In genomic region chr2:95018301-95018700, GRCh38 we compare ENCODE assay signal across 29 cellular contexts. TPM values are rescaled to one million over a fixed set of nuclear protein-coding genes. Genes with fewer than 3 reads are reported as not detected.
DNase-seq lines count a peak whose midpoint lies in the region; ATAC-seq, FAIRE-seq and TF ChIP-seq lines count a peak whose summit lies in the region.
"Had no signal": no experiment of that assay in that cellular context is flagged by ENCODE, and none has a peak within 500 bp of the region (broad histone marks: within the 10 kb centered on the region; RNA-seq: fewer than 3 reads in every experiment).

No MANE protein-coding gene starts in this region.

- H3K36me3 Mint-ChIP-seq in activated T-helper 17 cell treated with anti-CD3 and anti-CD28 coated beads, Interleukin-2, amount 50 U/mL, for 72 hours (ENCODE audit: low read depth), result no peaks in the 10 kb centered on the region
- H3K36me3 Mint-ChIP-seq: IgD-negative memory B cell had no signal

- peak overlapping the region; percentile 75 to 91 (median 88) for H3K27ac ChIP-seq in esophagus squamous epithelium
- peak overlapping the region; percentile 63 for H3K27ac ChIP-seq in temporal lobe (ENCODE audit: low read depth, low read length)
- H3K27ac ChIP-seq: BLaER1, GM23248, HL-60 had no signal

- intact Hi-C loops in esophagus squamous epithelium (cut with DNase I), result no loop called here

- H3K4me3 Mint-ChIP-seq in activated T-helper 17 cell treated with anti-CD3 and anti-CD28 coated beads, Interleukin-2, amount 50 U/mL, for 72 hours, result no peak overlapping the region
- H3K4me3 Mint-ChIP-seq: CD4-positive, alpha-beta T cell; H9; IgD-negative memory B cell had no signal

- no peak overlapping the region for H3K4me3 ChIP-seq in esophagus squamous epithelium
- H3K4me3 ChIP-seq: BLaER1, GM23248 had no signal

- H3K9me3 Mint-ChIP-seq in activated T-helper 17 cell treated with anti-CD3 and anti-CD28 coated beads, Interleukin-2, amount 50 U/mL, for 72 hours, result no peaks in the 10 kb centered on the region
- H3K9me3 Mint-ChIP-seq: CD4-positive, alpha-beta T cell; H9; IgD-negative memory B cell had no signal

- H3K36me3 ChIP-seq in esophagus squamous epithelium, result no peaks in the 10 kb centered on the region
- H3K36me3 ChIP-seq: BLaER1 had no signal

- no peaks in the 10 kb centered on the region for H3K27me3 Mint-ChIP-seq in activated T-helper 17 cell treated with anti-CD3 and anti-CD28 coated beads, Interleukin-2, amount 50 U/mL, for 72 hours
- H3K27me3 Mint-ChIP-seq: CD4-positive, alpha-beta T cell had no signal

- FAIRE-seq in GM12891 (lab: Jason Lieb, UNC), result no peak
- FAIRE-seq in urothelium cell line (lab: Jason Lieb, UNC), result no peak
- FAIRE-seq: D721Med had no signal

- 77 to 84% methylated on average over 8 to 9 of the region's 10 CpGs for WGBS in esophagus squamous epithelium, 2 donors

- H3K9me3 ChIP-seq in esophagus squamous epithelium, result no peaks in the 10 kb centered on the region
- H3K9me3 ChIP-seq: BLaER1, SK-N-SH had no signal

- TF ChIP-seq POLR2A in GM12891 (IDR thresholded peaks at IDR 0.05; ENCODE audit: low read depth, low read length) (no peak), esophagus squamous epithelium (IDR thresholded peaks at IDR 0.05) (no peak)

- peaks cover 13 to 87% (median 28%) of the 10 kb centered on the region in 3 donors for H3K4me1 ChIP-seq in esophagus squamous epithelium

- ATAC-seq in activated T-helper 17 cell treated with anti-CD3 and anti-CD28 coated beads, Interleukin-2, amount 50 U/mL, for 72 hours (replicated peaks), result no peak
- ATAC-seq: Panc1 had no signal

- no peak for TF ChIP-seq CTCF in esophagus squamous epithelium (IDR thresholded peaks at IDR 0.05)

- peak overlapping the region; percentile 38 for H3K27ac Mint-ChIP-seq in activated T-helper 17 cell treated with anti-CD3 and anti-CD28 coated beads, Interleukin-2, amount 50 U/mL, for 72 hours
- H3K27ac Mint-ChIP-seq: CD4-positive, alpha-beta T cell; H9 had no signal

- peaks cover 8% of the 10 kb centered on the region for H3K4me1 Mint-ChIP-seq in activated T-helper 17 cell treated with anti-CD3 and anti-CD28 coated beads, Interleukin-2, amount 50 U/mL, for 72 hours

- H3K27me3 ChIP-seq in esophagus squamous epithelium, result peaks cover 0 to 21% (median 0%) of the 10 kb centered on the region in 4 donors

- DNase-seq in GM12891 (ENCODE audit: insufficient read length, low spot score), result no peak
- no peak for DNase-seq in esophagus squamous epithelium (lab: John Stamatoyannopoulos, UW)
- no peak for DNase-seq in urothelium cell line (ENCODE audit: low spot score)
- no peak for DNase-seq in DMS153 treated with DMSO at 0.1 percent for 48 hours (lab: John Stamatoyannopoulos, UW; ENCODE audit: unreplicated experiment)
- DNase-seq in foreskin melanocyte, result no peak
- DNase-seq: CD4-positive, alpha-beta T cell; DMS53; GM23248; H9; Karpas-422; NCI-H1092 treated with DMSO at 0.1 percent for 48 hours; NCI-H1436; NCI-H187; NCI-H2081 treated with DMSO at 0.1 percent for 48 hours; NCI-H2171; NCI-H226; NCI-H510A; NCI-H69; SK-N-SH had no signal

TF ChIP-seq in GM12891, 5 proteins besides CTCF, POLR2A, EP300 and RAD21:
- TF ChIP-seq POU2F2 (IDR thresholded peaks at IDR 0.05; ENCODE audit: low read depth, low read length) (no peak), SPI1 (IDR thresholded peaks at IDR 0.05; ENCODE audit: low read depth, low read length) (peak; percentile 85)

RNA-seq across cellular contexts. Expression of gene MAL, which starts 7.2 kb away (rescaled TPM):
- 11.2 TPM for polyA plus RNA-seq in GM12891 (2012; ENCODE audit: low read depth, missing spikeins)
- total RNA-seq in activated T-helper 17 cell treated with anti-CD3 and anti-CD28 coated beads, Interleukin-2, amount 50 U/mL, for 72 hours, result 10 to 100 TPM; 47.2 to 65.9 TPM
- 1,000 to 10,000 TPM in 1 of 4 donors, 100 to 1,000 TPM in 3; 469 to 1,903 (median 516) TPM for total RNA-seq in esophagus squamous epithelium
- not detected for total RNA-seq in temporal lobe
- total RNA-seq: A172, G401, GM23248, H9, OCI-LY7 had no signal
- polyA plus RNA-seq: GM23248, SK-N-SH had no signal

Comparison
In these comparisons a context has a peak if more than half of its experiments do, and no peak if none do; other contexts are left out.
1. RNA of gene MAL, which starts 7.2 kb away (total RNA-seq): 469 to 1,903 TPM in esophagus squamous epithelium and 47.2 to 65.9 TPM in activated T-helper 17 cell treated with anti-CD3 and anti-CD28 coated beads, Interleukin-2, amount 50 U/mL, for 72 hours; not detected in temporal lobe (single experiment); every median in the first group is over 10 times any median in the second.